Comparison of ENCODE assay signal across 19 cellular contexts in genomic region chr5:158026248-158027031, GRCh38.
DNase-seq lines count a peak whose midpoint lies in the region; ATAC-seq and TF ChIP-seq lines count a peak whose summit lies in the region.
"Had no signal": no experiment of that assay in that cellular context is flagged by ENCODE, and none has a peak within 500 bp of the region (broad histone marks: within the 10 kb centered on the region; RNA-seq: fewer than 3 reads in every experiment).

No MANE protein-coding gene starts in this region.

- H3K4me1 Mint-ChIP-seq in activated CD4-positive, alpha-beta T cell treated with anti-CD3 and anti-CD28 coated beads, Interleukin-2, amount 10 ng/mL, durations not matched to agents 24 days and 14 days: no peaks in the 10 kb centered on the region
- H3K4me1 Mint-ChIP-seq: activated T-helper 17 cell treated with anti-CD3 and anti-CD28 coated beads, Interleukin-2, amount 50 U/mL, for 72 hours; B cell; memory B cell had no signal

- H3K4me3 Mint-ChIP-seq in activated CD4-positive, alpha-beta T cell treated with anti-CD3 and anti-CD28 coated beads, Interleukin-2, amount 10 ng/mL, durations not matched to agents 24 days and 14 days: no peak overlapping the region
- H3K4me3 Mint-ChIP-seq: activated T-helper 17 cell treated with anti-CD3 and anti-CD28 coated beads, Interleukin-2, amount 50 U/mL, for 72 hours; B cell; memory B cell; T-helper 1 cell treated with Interleukin-12 subunit alpha and Interleukin-12 subunit beta and Interleukin-4 antibody, amounts not matched to agents 30 μg/mL and 1 μg/mL, for 36 hours had no signal

- H3K27ac Mint-ChIP-seq in activated CD4-positive, alpha-beta T cell treated with anti-CD3 and anti-CD28 coated beads, Interleukin-2, amount 10 ng/mL, durations not matched to agents 24 days and 14 days: no peak overlapping the region
- H3K27ac Mint-ChIP-seq: activated T-helper 17 cell treated with anti-CD3 and anti-CD28 coated beads, Interleukin-2, amount 50 U/mL, for 72 hours; B cell; memory B cell; T-helper 1 cell treated with Interleukin-12 subunit alpha and Interleukin-12 subunit beta and Interleukin-4 antibody, amounts not matched to agents 30 μg/mL and 1 μg/mL, for 36 hours had no signal

- no peak overlapping the region for H3K27ac ChIP-seq in foreskin keratinocyte
- peak overlapping the region in 1 of 2 donors; percentile 38 for H3K27ac ChIP-seq in coronary artery
- H3K27ac ChIP-seq: thyroid gland had no signal

- TF ChIP-seq CTCF in AG09319 (IDR thresholded peaks at IDR 0.05; ENCODE audit: low read depth, low read length): no peak
- no peak for TF ChIP-seq CTCF in foreskin fibroblast (IDR thresholded peaks at IDR 0.05; ENCODE audit: low read depth, low read length)
- TF ChIP-seq CTCF in foreskin keratinocyte (conservative IDR thresholded peaks at IDR 0.05): no peak
- TF ChIP-seq CTCF in coronary artery (IDR thresholded peaks at IDR 0.05): no peak

- no peak for ATAC-seq in foreskin keratinocyte
- ATAC-seq: activated T-helper 17 cell treated with anti-CD3 and anti-CD28 coated beads, Interleukin-2, amount 50 U/mL, for 72 hours; GM12878 had no signal

- no peaks in the 10 kb centered on the region for H3K27me3 ChIP-seq in foreskin keratinocyte
- H3K27me3 ChIP-seq: thyroid gland had no signal

- no peaks in the 10 kb centered on the region for H3K9me3 Mint-ChIP-seq in activated CD4-positive, alpha-beta T cell treated with anti-CD3 and anti-CD28 coated beads, Interleukin-2, amount 10 ng/mL, durations not matched to agents 24 days and 14 days
- H3K9me3 Mint-ChIP-seq: activated T-helper 17 cell treated with anti-CD3 and anti-CD28 coated beads, Interleukin-2, amount 50 U/mL, for 72 hours; memory B cell; T-helper 1 cell treated with Interleukin-12 subunit alpha and Interleukin-12 subunit beta and Interleukin-4 antibody, amounts not matched to agents 30 μg/mL and 1 μg/mL, for 36 hours had no signal

- no peaks in the 10 kb centered on the region for H3K36me3 Mint-ChIP-seq in activated CD4-positive, alpha-beta T cell treated with anti-CD3 and anti-CD28 coated beads, Interleukin-2, amount 10 ng/mL, durations not matched to agents 24 days and 14 days (ENCODE audit: low read depth)

- H3K27me3 Mint-ChIP-seq in activated CD4-positive, alpha-beta T cell treated with anti-CD3 and anti-CD28 coated beads, Interleukin-2, amount 10 ng/mL, durations not matched to agents 24 days and 14 days: peaks cover 25% of the 10 kb centered on the region

- in situ Hi-C loops in SK-MEL-5 (cut with HindIII; ENCODE audit: low pct_unique_long_range_greater_than_20kb, low sequenced_read_pairs): no loop called here

- H3K4me3 ChIP-seq in foreskin fibroblast (ENCODE audit: low read depth in 1 of 2, low read length in 2 of 2): no peak overlapping the region
- no peak overlapping the region for H3K4me3 ChIP-seq in coronary artery
- H3K4me3 ChIP-seq: GM12878, thyroid gland had no signal

- DNase-seq in AG09319 (ENCODE audit: extremely low read depth, low read depth) (peak; percentile 97), SK-MEL-5 (ENCODE audit: low read depth, low spot score) (peak; percentile 62), foreskin fibroblast (peak; percentile 0 to 40), renal cortical epithelial cell (ENCODE audit: low read depth) (peak; percentile 83), foreskin keratinocyte (no peak), activated gamma-delta T cell treated with Interleukin-2 at 50 U/mL for 16 hours (no peak), coronary artery (ENCODE audit: low spot score) (no peak)
- no peak for DNase-seq in activated CD4-positive, alpha-beta T cell treated with anti-CD3 and anti-CD28 coated beads, Interleukin-2, amount 10 ng/mL, durations not matched to agents 24 days and 14 days
- DNase-seq: activated CD4-positive, alpha-beta T cell treated with anti-CD3 and anti-CD28 coated beads, Interleukin-2, amount 50 U/mL, for 4 hours; DMS79 treated with DMSO at 0.1 percent for 48 hours; NCI-H2029; NCI-H69; stimulated activated CD4-positive, alpha-beta T cell treated with anti-CD3 and anti-CD28 coated beads, Interleukin-12 subunit alpha, Interleukin-12 subunit beta, amount 100 ng/mL, for 4 hours; thyroid gland had no signal

- intact Hi-C loops in activated CD4-positive, alpha-beta T cell treated with anti-CD3 and anti-CD28 coated beads, Interleukin-2, amount 10 ng/mL, durations not matched to agents 24 days and 14 days (cut with micrococcal nuclease): no loop called here

- H3K4me1 ChIP-seq in foreskin keratinocyte: peaks cover 4% of the 10 kb centered on the region
- H3K4me1 ChIP-seq: thyroid gland had no signal

Comparison
In these comparisons a context has a peak if more than half of its experiments do, and no peak if none do; other contexts are left out.
1. DNase-seq: peak in AG09319 (single experiment), SK-MEL-5 (single experiment), foreskin fibroblast (2 of 2) and renal cortical epithelial cell (single experiment); none in foreskin keratinocyte (0 of 2), activated gamma-delta T cell treated with Interleukin-2 at 50 U/mL for 16 hours (single experiment), coronary artery (single experiment) and activated CD4-positive, alpha-beta T cell treated with anti-CD3 and anti-CD28 coated beads, Interleukin-2, amount 10 ng/mL, durations not matched to agents 24 days and 14 days (single experiment).